19 cellular contexts compared by ENCODE assay signal in the genomic region with DNA sequence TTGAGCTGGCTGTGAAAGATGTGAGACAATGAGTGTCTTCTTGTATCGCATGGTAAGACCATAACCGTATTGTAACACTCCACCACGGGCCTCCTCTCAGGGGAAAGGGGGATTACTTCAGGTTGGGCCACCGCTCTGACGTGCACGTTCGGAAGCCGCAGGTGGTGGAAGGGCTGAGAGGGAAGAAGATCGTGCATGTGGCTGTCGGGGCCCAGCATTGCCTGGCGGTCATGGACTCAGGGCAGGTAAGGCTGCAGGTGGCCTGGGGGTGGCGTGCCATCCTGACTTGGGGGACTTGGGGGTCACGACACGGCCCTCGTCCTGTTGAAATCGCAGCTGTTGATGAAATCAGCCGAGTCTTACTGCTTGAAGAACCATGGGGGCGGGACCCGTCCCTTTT.
"Had no signal": no experiment of that assay in that cellular context is flagged by ENCODE, and none has a peak within 500 bp of the region (broad histone marks: within the 10 kb centered on the region; RNA-seq: fewer than 3 reads in every experiment).

No MANE protein-coding gene starts in this region.

- H3K27ac ChIP-seq: lower lobe of right lung, right lobe of liver, SJCRH30, skin epidermis, testis had no signal

- ATAC-seq: activated T-helper 17 cell treated with anti-CD3 and anti-CD28 coated beads, Interleukin-2, amount 50 U/mL, for 72 hours; lower lobe of right lung; right lobe of liver; stimulated activated effector memory CD8-positive, alpha-beta T cell treated with anti-CD3 and anti-CD28 coated beads, Interleukin-12 subunit alpha, Interleukin-12 subunit beta, amount 100 ng/mL, for 72 hours had no signal

- H3K27ac Mint-ChIP-seq: activated T-helper 17 cell treated with anti-CD3 and anti-CD28 coated beads, Interleukin-2, amount 50 U/mL, for 72 hours; nephron; stimulated activated effector memory CD8-positive, alpha-beta T cell treated with anti-CD3 and anti-CD28 coated beads, Interleukin-12 subunit alpha, Interleukin-12 subunit beta, amount 100 ng/mL, for 72 hours; T-helper 1 cell treated with Interleukin-12 subunit alpha and Interleukin-12 subunit beta and Interleukin-4 antibody, amounts not matched to agents 30 μg/mL and 1 μg/mL, for 36 hours; type B pancreatic cell had no signal

- H3K36me3 ChIP-seq: lower lobe of right lung, right lobe of liver, SJCRH30 had no signal

- H3K36me3 Mint-ChIP-seq: brain; stimulated activated effector memory CD8-positive, alpha-beta T cell treated with anti-CD3 and anti-CD28 coated beads, Interleukin-12 subunit alpha, Interleukin-12 subunit beta, amount 100 ng/mL, for 72 hours; type B pancreatic cell had no signal

- H3K4me1 Mint-ChIP-seq: brain; nephron; stimulated activated effector memory CD8-positive, alpha-beta T cell treated with anti-CD3 and anti-CD28 coated beads, Interleukin-12 subunit alpha, Interleukin-12 subunit beta, amount 100 ng/mL, for 72 hours had no signal

- H3K27me3 ChIP-seq: right lobe of liver, SJCRH30, testis had no signal

- H3K27me3 Mint-ChIP-seq: activated T-helper 17 cell treated with anti-CD3 and anti-CD28 coated beads, Interleukin-2, amount 50 U/mL, for 72 hours; type B pancreatic cell had no signal

- H3K9me3 ChIP-seq: lower lobe of right lung, right lobe of liver, SJCRH30, testis had no signal

- H3K4me3 Mint-ChIP-seq: activated T-helper 17 cell treated with anti-CD3 and anti-CD28 coated beads, Interleukin-2, amount 50 U/mL, for 72 hours; brain; nephron; stimulated activated effector memory CD8-positive, alpha-beta T cell treated with anti-CD3 and anti-CD28 coated beads, Interleukin-12 subunit alpha, Interleukin-12 subunit beta, amount 100 ng/mL, for 72 hours; T-helper 1 cell treated with Interleukin-12 subunit alpha and Interleukin-12 subunit beta and Interleukin-4 antibody, amounts not matched to agents 30 μg/mL and 1 μg/mL, for 36 hours; type B pancreatic cell had no signal

- H3K4me3 ChIP-seq: lower lobe of right lung, right lobe of liver, SJCRH30, skin epidermis, testis had no signal

- H3K9me3 Mint-ChIP-seq: activated T-helper 17 cell treated with anti-CD3 and anti-CD28 coated beads, Interleukin-2, amount 50 U/mL, for 72 hours; nephron; stimulated activated effector memory CD8-positive, alpha-beta T cell treated with anti-CD3 and anti-CD28 coated beads, Interleukin-12 subunit alpha, Interleukin-12 subunit beta, amount 100 ng/mL, for 72 hours; T-helper 1 cell treated with Interleukin-12 subunit alpha and Interleukin-12 subunit beta and Interleukin-4 antibody, amounts not matched to agents 30 μg/mL and 1 μg/mL, for 36 hours; type B pancreatic cell had no signal

- H3K4me1 ChIP-seq: lower lobe of right lung, right lobe of liver, SJCRH30, testis had no signal

- DNase-seq: activated CD4-positive, alpha-beta T cell treated with anti-CD3 and anti-CD28 coated beads for 48 hours; activated naive CD4-positive, alpha-beta T cell; activated T-cell treated with anti-CD3 and anti-CD28 coated beads, Interleukin-2, amount 50 U/mL, for 1 hour; aorta; foreskin fibroblast; kidney; lower lobe of right lung; nucleus accumbens; right lobe of liver; SJCRH30; stimulated activated CD4-positive, alpha-beta T cell treated with anti-CD3 and anti-CD28 coated beads, Interleukin-1b, Interleukin-23, amount 100 ng/mL, for 48 hours; testis had no signal
